ENCODE assay signal across 10 cellular contexts in genomic region chr12:121767525-121768016, GRCh38. TPM values are rescaled to one million over a fixed set of nuclear protein-coding genes. Genes with fewer than 3 reads are reported as not detected.
DNase-seq lines count a peak whose midpoint lies in the region; ATAC-seq and TF ChIP-seq lines count a peak whose summit lies in the region.
"Had no signal": no experiment of that assay in that cellular context is flagged by ENCODE, and none has a peak within 500 bp of the region (broad histone marks: within the 10 kb centered on the region; RNA-seq: fewer than 3 reads in every experiment).

No MANE protein-coding gene starts in this region.

- no peak overlapping the region for H3K9ac ChIP-seq in smooth muscle cell (ENCODE audit: low read depth)

- no peak for TF ChIP-seq EP300 in sigmoid colon (IDR thresholded peaks at IDR 0.05)

- no peaks in the 10 kb centered on the region for H3F3A ChIP-seq in smooth muscle cell (ENCODE audit: low read depth)

- POLR2A ChIA-PET in WTC11 (lab: Charles Lee) = no interaction called here

- peaks cover 6% of the 10 kb centered on the region; the same call in 1 of the 2 replicates for H3K36me3 Mint-ChIP-seq in WTC11

- H3K4me2 ChIP-seq in smooth muscle cell = no peak overlapping the region

- no peaks in the 10 kb centered on the region for H3K79me2 ChIP-seq in smooth muscle cell (ENCODE audit: low read depth)

- H3K27me3 ChIP-seq in heart right ventricle = no peaks in the 10 kb centered on the region
- no peaks in the 10 kb centered on the region for H3K27me3 ChIP-seq in sigmoid colon
- H3K27me3 ChIP-seq in smooth muscle cell (ENCODE audit: low read depth) = no peaks in the 10 kb centered on the region

- TF ChIP-seq CTCF in WTC11 (IDR thresholded peaks at IDR 0.05) = no peak
- no peak for TF ChIP-seq CTCF in heart right ventricle (IDR thresholded peaks at IDR 0.05)
- TF ChIP-seq CTCF in sigmoid colon (IDR thresholded peaks at IDR 0.05) = no peak
- no peak for TF ChIP-seq CTCF in smooth muscle cell (IDR thresholded peaks at IDR 0.05; ENCODE audit: borderline replicate concordance, insufficient read depth, poor library complexity, severe bottlenecking)

- H3K27ac Mint-ChIP-seq in WTC11 = 0 out of 2 replicates have a peak overlapping the region, but pooled peaks have one; percentile 36
- H3K27ac Mint-ChIP-seq: naive thymus-derived CD8-positive, alpha-beta T cell had no signal

- H3K4me1 Mint-ChIP-seq in WTC11 = no peaks in the 10 kb centered on the region
- H3K4me1 Mint-ChIP-seq: naive thymus-derived CD8-positive, alpha-beta T cell had no signal

- no peak for ATAC-seq in WTC11
- peak; percentile 67 to 87 (median 84) for ATAC-seq in heart right ventricle
- no peak for ATAC-seq in GM21381 (IDR thresholded peaks at IDR 0.05; ENCODE audit: unreplicated experiment)
- no peak for ATAC-seq in stimulated activated naive CD8-positive, alpha-beta T cell treated with anti-CD3 and anti-CD28 coated beads, Interleukin-15, Interleukin-2, amounts not matched to agents 100 U/mL and 50 U/mL, for 24 hours
- ATAC-seq in HG02798 (IDR thresholded peaks at IDR 0.05; ENCODE audit: poor library complexity, unreplicated experiment) = no peak
- ATAC-seq: naive thymus-derived CD8-positive, alpha-beta T cell had no signal

- TF ChIP-seq POLR2A in sigmoid colon (IDR thresholded peaks at IDR 0.05) = no peak

- H3K4me3 Mint-ChIP-seq in WTC11 = no peak overlapping the region
- H3K4me3 Mint-ChIP-seq: naive thymus-derived CD8-positive, alpha-beta T cell had no signal

- H2AFZ ChIP-seq in smooth muscle cell (ENCODE audit: low read depth) = no peak overlapping the region

- H3K4me3 ChIP-seq in heart right ventricle = no peak overlapping the region
- H3K4me3 ChIP-seq in sigmoid colon = peak overlapping the region in 1 of 4 donors; percentile 11
- H3K4me3 ChIP-seq in smooth muscle cell = no peak overlapping the region

- DNase-seq in Daoy (ENCODE audit: low read depth) (peak; percentile 77), WTC11 (ENCODE audit: low spot score) (no peak), heart right ventricle (peak; percentile 50 to 73), sigmoid colon (peak; percentile 85), smooth muscle cell (lab: John Stamatoyannopoulos, UW; ENCODE audit: unreplicated experiment) (no peak)
- DNase-seq in stimulated activated naive CD8-positive, alpha-beta T cell treated with anti-CD3 and anti-CD28 coated beads, Interleukin-15, Interleukin-2, amounts not matched to agents 100 U/mL and 50 U/mL, for 24 hours = no peak
- DNase-seq: activated CD4-positive, alpha-beta T cell treated with anti-CD3 and anti-CD28 coated beads, Interleukin-2, amount 50 U/mL, for 1 hour; naive thymus-derived CD8-positive, alpha-beta T cell had no signal

- 13 to 22% methylated on average over 10 of the region's 10 CpGs for WGBS in heart right ventricle, 2 donors
- WGBS in sigmoid colon, 2 donors = 79 to 85% methylated on average over 10 of the region's 10 CpGs
- 79% methylated on average over 10 of the region's 10 CpGs for WGBS in smooth muscle cell (ENCODE audit: low lambda C conversion rate)

- CTCF ChIA-PET in WTC11 (lab: Charles Lee) = interaction anchor here (1.3 kb wide), 1 partner anchor 27 kb away, joined by 6 read pairs; the partner anchor contains the start of gene RHOF

- intact Hi-C loops in heart right ventricle (cut with DNase I) (loop anchor here in 3 of 10 donors (2.0 to 5.0 kb wide), 2 partner anchors 55 kb away; partner anchors contain the start of gene TMEM120B (in 3 of the 3)), sigmoid colon (cut with DNase I) (loop anchor here (5.0 kb wide), 1 partner anchor 55 kb away; the partner anchor contains the start of gene TMEM120B)

- H3K9me3 ChIP-seq in heart right ventricle (no peaks in the 10 kb centered on the region), sigmoid colon (no peaks in the 10 kb centered on the region), smooth muscle cell (replicated peaks; ENCODE audit: low read depth) (no peaks in the 10 kb centered on the region)

- H3K4me1 ChIP-seq in heart right ventricle (peaks cover 13 to 51% (median 31%) of the 10 kb centered on the region in 9 donors), sigmoid colon (peaks cover 0 to 42% (median 36%) of the 10 kb centered on the region in 4 donors), smooth muscle cell (ENCODE audit: low read depth) (no peaks in the 10 kb centered on the region)

- H3K36me3 ChIP-seq in heart right ventricle (peaks cover 0 to 16% (median 0%) of the 10 kb centered on the region in 9 donors), sigmoid colon (no peaks in the 10 kb centered on the region), smooth muscle cell (ENCODE audit: low read depth) (no peaks in the 10 kb centered on the region)

- no peaks in the 10 kb centered on the region for H3K9me3 Mint-ChIP-seq in WTC11
- H3K9me3 Mint-ChIP-seq: naive thymus-derived CD8-positive, alpha-beta T cell had no signal

- H3K27me3 Mint-ChIP-seq in WTC11 (ENCODE audit: low read depth) = no peaks in the 10 kb centered on the region
- H3K27me3 Mint-ChIP-seq: naive thymus-derived CD8-positive, alpha-beta T cell had no signal

- H4K20me1 ChIP-seq in smooth muscle cell (ENCODE audit: low read depth) = no peaks in the 10 kb centered on the region

- peak overlapping the region; percentile 18 to 79 (median 65) for H3K27ac ChIP-seq in heart right ventricle
- H3K27ac ChIP-seq in sigmoid colon = peak overlapping the region; percentile 65 to 81 (median 68)
- H3K27ac ChIP-seq in smooth muscle cell (ENCODE audit: low read depth) = no peak overlapping the region

TF ChIP-seq in WTC11, 78 proteins besides CTCF, POLR2A, EP300 and RAD21 (continues in another document):
- TF ChIP-seq E2F5 (CRISPR knock-in tag; IDR thresholded peaks at IDR 0.05) = no peak
- no peak for TF ChIP-seq ATF3 (CRISPR knock-in tag; conservative IDR thresholded peaks at IDR 0.05)
- TF ChIP-seq SMAD3 (CRISPR knock-in tag; IDR thresholded peaks at IDR 0.05; ENCODE audit: borderline replicate concordance) = no peak
- TF ChIP-seq SOX15 (CRISPR knock-in tag; IDR thresholded peaks at IDR 0.05) = no peak
- TF ChIP-seq ZNF416 (CRISPR knock-in tag; IDR thresholded peaks at IDR 0.05) = no peak
- no peak for TF ChIP-seq ATF1 (CRISPR knock-in tag; IDR thresholded peaks at IDR 0.05)
- TF ChIP-seq ZNF263 (CRISPR knock-in tag; IDR thresholded peaks at IDR 0.05; ENCODE audit: low read depth) = no peak
- no peak for TF ChIP-seq MXD4 (CRISPR knock-in tag; IDR thresholded peaks at IDR 0.05; ENCODE audit: borderline replicate concordance)
- TF ChIP-seq FOXJ3 (CRISPR knock-in tag; IDR thresholded peaks at IDR 0.05; ENCODE audit: borderline replicate concordance) = no peak
- no peak for TF ChIP-seq NFATC4 (CRISPR knock-in tag; IDR thresholded peaks at IDR 0.05)
- no peak for TF ChIP-seq NFE2L1 (CRISPR knock-in tag; IDR thresholded peaks at IDR 0.05)
- no peak for TF ChIP-seq IRF2 (CRISPR knock-in tag; IDR thresholded peaks at IDR 0.05; ENCODE audit: borderline replicate concordance, low read depth)
- TF ChIP-seq MYBL2 (CRISPR knock-in tag; IDR thresholded peaks at IDR 0.05) = no peak
- no peak for TF ChIP-seq E2F1 (CRISPR knock-in tag; IDR thresholded peaks at IDR 0.05)

RNA-seq across cellular contexts. Expression of gene RHOF, which starts 25.9 kb away (rescaled TPM):
- 16.1 and 19.1 TPM in 2 replicates for total RNA-seq in Daoy (2014; rRNA removed; shearing (Covaris generic))
- total RNA-seq in WTC11 (2021) = 35.8 to 45.3 TPM (median 36.2 TPM) in 3 replicates
- total RNA-seq in heart right ventricle = 10 to 100 TPM; 19.8 to 45.6 (median 27.2) TPM
- 10 to 100 TPM; 16.5 to 16.6 TPM for polyA plus RNA-seq in heart right ventricle
- 10 to 100 TPM in 1 of 4 donors, 1 to 10 TPM in 3; 7.6 to 15.0 (median 8.1) TPM for total RNA-seq in sigmoid colon
- 100 to 1,000 TPM in 1 of 3 donors, 10 to 100 TPM in 2; 35.4 to 132 (median 48.9) TPM for polyA plus RNA-seq in sigmoid colon
- total RNA-seq in smooth muscle cell = 12.7 and 25.9 TPM in 2 replicates
- 13.8 and 15.3 TPM in 2 replicates for polyA plus RNA-seq in smooth muscle cell

RNA-seq across cellular contexts. Expression of gene SETD1B, which starts 36.2 kb away (rescaled TPM):
- 2.3 and 2.6 TPM in 2 replicates for total RNA-seq in Daoy (2014; rRNA removed; shearing (Covaris generic))
- total RNA-seq in WTC11 (2021) (18.0 to 19.5 TPM (median 18.4 TPM) in 3 replicates), heart right ventricle (10 to 100 TPM; 10.3 to 14.8 (median 11.2) TPM), sigmoid colon (10 to 100 TPM in 2 of 4 donors, 1 to 10 TPM in 2; 7.6 to 16.9 (median 11.4) TPM), smooth muscle cell (2.7 and 4.2 TPM in 2 replicates)
- polyA plus RNA-seq in heart right ventricle (10 to 100 TPM in 1 of 2 donors, 1 to 10 TPM in 1; 2.8 to 11.9 TPM), sigmoid colon (10 to 100 TPM in 1 of 3 donors, 1 to 10 TPM in 2; 2.4 to 16.0 (median 3.0) TPM), smooth muscle cell (1.9 and 2.9 TPM in 2 replicates)

RNA-seq across cellular contexts. Expression of gene TMEM120B, which starts 55.0 kb away (rescaled TPM):
- 2.3 and 3.9 TPM in 2 replicates for total RNA-seq in Daoy (2014; rRNA removed; shearing (Covaris generic))
- total RNA-seq in WTC11 (2021) (30.7 to 36.9 TPM (median 33.6 TPM) in 3 replicates), heart right ventricle (10 to 100 TPM in 2 of 10 donors, 1 to 10 TPM in 8; 5.3 to 12.3 (median 7.3) TPM), sigmoid colon (1 to 10 TPM; 2.9 to 8.9 (median 4.2) TPM), smooth muscle cell (5.3 and 6.9 TPM in 2 replicates)
- polyA plus RNA-seq in heart right ventricle (10 to 100 TPM in 1 of 2 donors, 1 to 10 TPM in 1; 7.7 to 12.7 TPM), sigmoid colon (1 to 10 TPM; 1.2 to 5.3 (median 1.8) TPM), smooth muscle cell (7.6 and 7.7 TPM in 2 replicates)

Comparison
In these comparisons a context has a peak if more than half of its experiments do, and no peak if none do; other contexts are left out.
1. DNase-seq: peak in Daoy (single experiment), heart right ventricle (2 of 2) and sigmoid colon (single experiment); none in WTC11 (single experiment), smooth muscle cell (single experiment) and stimulated activated naive CD8-positive, alpha-beta T cell treated with anti-CD3 and anti-CD28 coated beads, Interleukin-15, Interleukin-2, amounts not matched to agents 100 U/mL and 50 U/mL, for 24 hours (single experiment).
2. ATAC-seq: peak in heart right ventricle (8 of 8); none in WTC11 (single experiment), GM21381 (single experiment), stimulated activated naive CD8-positive, alpha-beta T cell treated with anti-CD3 and anti-CD28 coated beads, Interleukin-15, Interleukin-2, amounts not matched to agents 100 U/mL and 50 U/mL, for 24 hours (single experiment) and HG02798 (single experiment).